ENCODE assay signal across 25 cellular contexts in genomic region chr2:241726459-241726858, GRCh38. TPM values are rescaled to one million over a fixed set of nuclear protein-coding genes. Genes with fewer than 3 reads are reported as not detected.
"Had no signal": no experiment of that assay in that cellular context is flagged by ENCODE, and none has a peak within 500 bp of the region (broad histone marks: within the 10 kb centered on the region; RNA-seq: fewer than 3 reads in every experiment).

No MANE protein-coding gene starts in this region.

- H3K27me3 ChIP-seq: breast epithelium, sigmoid colon, spleen, testis had no signal

- H3K36me3 ChIP-seq: breast epithelium had no signal

- H3K4me3 ChIP-seq: breast epithelium, mucosa of descending colon, sigmoid colon, spleen, testis had no signal

- H3K9me3 ChIP-seq: sigmoid colon, testis had no signal

- H3K27ac ChIP-seq: breast epithelium, sigmoid colon, spleen, testis had no signal

- H3K4me1 ChIP-seq: breast epithelium, sigmoid colon, testis had no signal

- DNase-seq: activated CD4-positive, alpha-beta T cell treated with anti-CD3 and anti-CD28 coated beads for 1 hour; activated CD4-positive, alpha-beta T cell treated with anti-CD3 and anti-CD28 coated beads, Interleukin-2, amount 50 U/mL, for 1 hour; activated T-cell treated with anti-CD3 and anti-CD28 coated beads, Interleukin-2, amount 50 U/mL, for 24 hours; effector memory CD4-positive, alpha-beta T cell; foreskin melanocyte; hypothalamus; islet precursor cell; left cardiac atrium; mesenchymal stem cell; mucosa of descending colon; naive B cell; sigmoid colon; spleen; stimulated activated CD4-positive, alpha-beta T cell treated with anti-CD3 and anti-CD28 coated beads, Interleukin-4, amount 100 ng/mL, for 1 hour; stimulated activated naive CD4-positive, alpha-beta T cell; T-helper 1 cell; T-helper 9 cell; testis; trophoblast cell had no signal

- ATAC-seq: activated naive CD4-positive, alpha-beta T cell treated with anti-CD3 and anti-CD28 coated beads, Interleukin-2, amount 50 U/mL, for 72 hours; activated T-helper 17 cell treated with anti-CD3 and anti-CD28 coated beads, Interleukin-2, amount 50 U/mL, for 72 hours; left cardiac atrium; mucosa of descending colon had no signal

RNA-seq across cellular contexts. Expression of gene GAL3ST2, which starts 50.2 kb away (rescaled TPM):
- total RNA-seq: astrocyte, dermis microvascular lymphatic vessel endothelial cell, posterior vena cava had no signal
- polyA plus RNA-seq: spleen had no signal
